ENCODE assay signal across 1 cellular context in genomic region chr9:110115868-110116542, GRCh38.
TF ChIP-seq lines count a peak whose summit lies in the region.

No MANE protein-coding gene starts in this region.

TF ChIP-seq in GM23338, 12 proteins besides CTCF, POLR2A, EP300 and RAD21 (continued from another document):
- TF ChIP-seq REST (IDR thresholded peaks at IDR 0.05; ENCODE audit: unreplicated experiment) (no peak), JUNB (IDR thresholded peaks at IDR 0.05; ENCODE audit: unreplicated experiment) (no peak), EZH2phosphoT487 (IDR thresholded peaks at IDR 0.05; ENCODE audit: unreplicated experiment) (no peak), CREB1 (CRISPR knock-in tag; IDR thresholded peaks at IDR 0.05; ENCODE audit: low read depth) (no peak), ZNF331 (CRISPR knock-in tag; IDR thresholded peaks at IDR 0.05; ENCODE audit: low read depth) (no peak), STAT1 (IDR thresholded peaks at IDR 0.05; ENCODE audit: unreplicated experiment) (no peak), ZNF114 (CRISPR knock-in tag; IDR thresholded peaks at IDR 0.05) (no peak)
